9 cellular contexts compared by ENCODE assay signal in the genomic region with DNA sequence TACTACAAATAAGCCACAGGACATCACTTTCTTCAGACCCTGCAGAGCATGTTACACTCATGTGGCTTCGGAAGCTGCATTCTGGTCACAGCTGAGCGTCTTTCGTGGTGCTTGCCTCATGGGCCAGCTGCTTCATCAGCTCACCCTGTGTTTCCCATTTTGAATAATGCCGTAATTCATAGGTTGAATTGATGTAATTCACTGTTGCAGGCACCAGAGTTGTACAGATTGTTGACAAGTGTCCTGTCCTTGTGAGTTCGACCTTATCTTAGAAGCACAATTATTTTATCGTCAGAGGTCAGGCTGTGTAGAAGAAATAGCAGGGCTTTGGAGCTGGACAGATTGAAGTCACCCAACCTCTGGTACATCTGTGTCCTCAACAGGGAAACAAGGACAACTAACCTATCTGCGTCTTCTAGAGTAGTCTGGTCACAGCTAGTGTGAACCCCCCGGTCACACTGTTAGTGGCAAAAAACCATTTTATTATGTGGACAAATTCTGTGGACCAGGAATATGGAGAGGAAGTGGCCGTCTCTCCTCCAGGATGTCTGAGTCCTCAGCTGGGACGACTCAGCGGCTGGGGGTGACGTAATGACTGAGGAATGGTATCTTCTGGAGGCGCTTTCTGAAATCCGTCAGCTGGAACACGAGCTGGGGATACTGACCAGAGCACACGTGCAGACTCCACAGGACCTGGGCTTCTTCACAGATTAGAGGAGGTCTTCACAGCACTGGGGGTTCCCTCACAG. TPM values are rescaled to one million over a fixed set of nuclear protein-coding genes. Genes with fewer than 3 reads are reported as not detected.
DNase-seq lines count a peak whose midpoint lies in the region; ATAC-seq, FAIRE-seq and TF ChIP-seq lines count a peak whose summit lies in the region.
"Had no signal": no experiment of that assay in that cellular context is flagged by ENCODE, and none has a peak within 500 bp of the region (broad histone marks: within the 10 kb centered on the region; RNA-seq: fewer than 3 reads in every experiment).

No MANE protein-coding gene starts in this region.

- no peaks in the 10 kb centered on the region for H3K27me3 Mint-ChIP-seq in astrocyte (ENCODE audit: low read depth, unreplicated experiment)

- H3F3A ChIP-seq in smooth muscle cell (ENCODE audit: low read depth) = peaks cover 22% of the 10 kb centered on the region

- no peak for ATAC-seq in GM19455 (IDR thresholded peaks at IDR 0.05; ENCODE audit: unreplicated experiment)
- no peak for ATAC-seq in GM21619 (IDR thresholded peaks at IDR 0.05; ENCODE audit: unreplicated experiment)

- TF ChIP-seq CTCF in HEK293 (tag by site-specific recombination; IDR thresholded peaks at IDR 0.05) = no peak
- no peak for TF ChIP-seq CTCF in astrocyte (IDR thresholded peaks at IDR 0.05; ENCODE audit: insufficient read depth, low read depth, low read length)
- no peak for TF ChIP-seq CTCF in smooth muscle cell (IDR thresholded peaks at IDR 0.05; ENCODE audit: borderline replicate concordance, insufficient read depth, poor library complexity, severe bottlenecking)

- FAIRE-seq in astrocyte (lab: Jason Lieb, UNC) = peak; percentile 29

- POLR2A ChIA-PET in HEK293 (lab: Yijun Ruan, JAX) = interaction anchor here (0.5 to 2.0 kb wide), 6 partner anchors 9 to 737 kb away, joined by 3 to 23 read pairs (median 5); partner anchors contain the start of gene PKNOX1

- H3K4me3 Mint-ChIP-seq in astrocyte (ENCODE audit: unreplicated experiment) = peak overlapping the region; percentile 35

- H3K4me1 ChIP-seq in HEK293 (ENCODE audit: control insufficient read depth, insufficient read depth, low read length) (no peaks in the 10 kb centered on the region), astrocyte (ENCODE audit: insufficient read depth, low read length) (peaks cover 15% of the 10 kb centered on the region), smooth muscle cell (ENCODE audit: low read depth) (peaks cover 3% of the 10 kb centered on the region)

- H3K27me3 ChIP-seq in astrocyte (ENCODE audit: insufficient read depth, low read length) (no peaks in the 10 kb centered on the region), smooth muscle cell (ENCODE audit: low read depth) (no peaks in the 10 kb centered on the region)

- peaks cover under 1% of the 10 kb centered on the region for H3K36me3 Mint-ChIP-seq in astrocyte (ENCODE audit: low read depth, unreplicated experiment)

- CTCF ChIA-PET in HEK293 (lab: Yijun Ruan, JAX) = no interaction called here

- H2AFZ ChIP-seq in astrocyte (ENCODE audit: low read depth, low read length) (no peak overlapping the region), smooth muscle cell (ENCODE audit: low read depth) (no peak overlapping the region)

- H3K79me2 ChIP-seq in astrocyte (ENCODE audit: insufficient read depth, low read length) (peaks cover 15% of the 10 kb centered on the region), smooth muscle cell (ENCODE audit: low read depth) (peaks cover 48% of the 10 kb centered on the region)

- peak overlapping the region; percentile 61 for H3K9ac ChIP-seq in astrocyte (ENCODE audit: low read length)
- peak overlapping the region; percentile 75 for H3K9ac ChIP-seq in smooth muscle cell (ENCODE audit: low read depth)

- no peaks in the 10 kb centered on the region for H3K9me3 ChIP-seq in HEK293 (ENCODE audit: control insufficient read depth, insufficient read depth, low read depth, low read length)
- H3K9me3 ChIP-seq in astrocyte (ENCODE audit: insufficient read depth, low read depth, low read length) = no peaks in the 10 kb centered on the region
- no peaks in the 10 kb centered on the region for H3K9me3 ChIP-seq in smooth muscle cell (replicated peaks; ENCODE audit: low read depth)

- DNase-seq in astrocyte (ENCODE audit: low read depth) (peak; percentile 89), hepatic stellate cell (ENCODE audit: low spot score) (peak; percentile 91), smooth muscle cell (lab: John Stamatoyannopoulos, UW; ENCODE audit: unreplicated experiment) (peak; percentile 28), mesenteric fat pad (ENCODE audit: low spot score) (no peak), DMS79 (lab: John Stamatoyannopoulos, UW) (no peak)
- DNase-seq: NCI-H1092 had no signal

- H3K36me3 ChIP-seq in HEK293 (ENCODE audit: control insufficient read depth in 2 of 2, insufficient read depth in 1 of 2, low read length in 2 of 2) = no peaks in the 10 kb centered on the region; a peak in 1 of 3 replicates
- H3K36me3 ChIP-seq in astrocyte (ENCODE audit: insufficient read depth, low read length) = no peaks in the 10 kb centered on the region
- H3K36me3 ChIP-seq in smooth muscle cell (ENCODE audit: low read depth) = no peaks in the 10 kb centered on the region

- H3K27ac Mint-ChIP-seq in astrocyte (ENCODE audit: unreplicated experiment) = peak overlapping the region; percentile 82

- H3K4me2 ChIP-seq in astrocyte (ENCODE audit: low read length) (peak overlapping the region; percentile 64), smooth muscle cell (peak overlapping the region; percentile 67)

- H3K27ac ChIP-seq in HEK293 (ENCODE audit: extremely low read depth, low read depth, low read length) = no peak overlapping the region
- peak overlapping the region; percentile 67 for H3K27ac ChIP-seq in astrocyte (ENCODE audit: low read depth, low read length)
- H3K27ac ChIP-seq in smooth muscle cell (ENCODE audit: low read depth) = peak overlapping the region; percentile 96

- H3K4me3 ChIP-seq in HEK293 (ENCODE audit: low read depth, low read length) (no peak overlapping the region), astrocyte (ENCODE audit: insufficient read depth, low read depth, low read length) (no peak overlapping the region), smooth muscle cell (no peak overlapping the region)

- peaks cover under 1% of the 10 kb centered on the region for H3K9me3 Mint-ChIP-seq in astrocyte (ENCODE audit: unreplicated experiment)

- 19% methylated on average over 16 of the region's 16 CpGs for WGBS in smooth muscle cell (ENCODE audit: low lambda C conversion rate)

- peaks cover 19% of the 10 kb centered on the region for H3K4me1 Mint-ChIP-seq in astrocyte (ENCODE audit: low read depth, unreplicated experiment)

- no peaks in the 10 kb centered on the region for H4K20me1 ChIP-seq in astrocyte (ENCODE audit: insufficient read depth, low read length)
- peaks cover 4% of the 10 kb centered on the region for H4K20me1 ChIP-seq in smooth muscle cell (ENCODE audit: low read depth)

TF ChIP-seq in HEK293, 187 proteins besides CTCF, POLR2A, EP300 and RAD21 (continues in another document):
- TF ChIP-seq, protein P1, sequence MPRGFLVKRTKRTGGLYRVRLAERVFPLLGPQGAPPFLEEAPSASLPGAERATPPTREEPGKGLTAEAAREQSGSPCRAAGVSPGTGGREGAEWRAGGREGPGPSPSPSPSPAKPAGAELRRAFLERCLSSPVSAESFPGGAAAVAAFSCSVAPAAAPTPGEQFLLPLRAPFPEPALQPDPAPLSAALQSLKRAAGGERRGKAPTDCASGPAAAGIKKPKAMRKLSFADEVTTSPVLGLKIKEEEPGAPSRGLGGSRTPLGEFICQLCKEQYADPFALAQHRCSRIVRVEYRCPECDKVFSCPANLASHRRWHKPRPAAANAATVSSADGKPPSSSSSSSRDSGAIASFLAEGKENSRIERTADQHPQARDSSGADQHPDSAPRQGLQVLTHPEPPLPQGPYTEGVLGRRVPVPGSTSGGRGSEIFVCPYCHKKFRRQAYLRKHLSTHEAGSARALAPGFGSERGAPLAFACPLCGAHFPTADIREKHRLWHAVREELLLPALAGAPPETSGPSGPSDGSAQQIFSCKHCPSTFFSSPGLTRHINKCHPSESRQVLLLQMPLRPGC (tag by site-specific recombination; IDR thresholded peaks at IDR 0.05) = no peak
- TF ChIP-seq ZNF560 (tag by site-specific recombination; IDR thresholded peaks at IDR 0.05; ENCODE audit: borderline replicate concordance) (no peak), ZNF18 (tag by site-specific recombination; IDR thresholded peaks at IDR 0.05) (peak; percentile 63; the same call in 1 of the 2 replicates), KLF16 (tag by site-specific recombination; IDR thresholded peaks at IDR 0.05) (no peak), WT1 (tag by site-specific recombination; IDR thresholded peaks at IDR 0.05) (no peak)

RNA-seq across cellular contexts. Expression of gene PKNOX1, which starts 17.8 kb away (rescaled TPM):
- total RNA-seq in astrocyte (9.8 and 11.2 TPM in 2 replicates), smooth muscle cell (12.4 and 28.5 TPM in 2 replicates), mesenteric fat pad (18.1 TPM)
- polyA plus RNA-seq in smooth muscle cell = 20.4 and 20.8 TPM in 2 replicates

Comparison
In these comparisons a context has a peak if more than half of its experiments do, and no peak if none do; other contexts are left out.
1. DNase-seq: peak in astrocyte (single experiment), hepatic stellate cell (single experiment) and smooth muscle cell (single experiment); none in mesenteric fat pad (single experiment) and DMS79 (single experiment).